ENCODE assay signal across 1 cellular context in the genomic region with DNA sequence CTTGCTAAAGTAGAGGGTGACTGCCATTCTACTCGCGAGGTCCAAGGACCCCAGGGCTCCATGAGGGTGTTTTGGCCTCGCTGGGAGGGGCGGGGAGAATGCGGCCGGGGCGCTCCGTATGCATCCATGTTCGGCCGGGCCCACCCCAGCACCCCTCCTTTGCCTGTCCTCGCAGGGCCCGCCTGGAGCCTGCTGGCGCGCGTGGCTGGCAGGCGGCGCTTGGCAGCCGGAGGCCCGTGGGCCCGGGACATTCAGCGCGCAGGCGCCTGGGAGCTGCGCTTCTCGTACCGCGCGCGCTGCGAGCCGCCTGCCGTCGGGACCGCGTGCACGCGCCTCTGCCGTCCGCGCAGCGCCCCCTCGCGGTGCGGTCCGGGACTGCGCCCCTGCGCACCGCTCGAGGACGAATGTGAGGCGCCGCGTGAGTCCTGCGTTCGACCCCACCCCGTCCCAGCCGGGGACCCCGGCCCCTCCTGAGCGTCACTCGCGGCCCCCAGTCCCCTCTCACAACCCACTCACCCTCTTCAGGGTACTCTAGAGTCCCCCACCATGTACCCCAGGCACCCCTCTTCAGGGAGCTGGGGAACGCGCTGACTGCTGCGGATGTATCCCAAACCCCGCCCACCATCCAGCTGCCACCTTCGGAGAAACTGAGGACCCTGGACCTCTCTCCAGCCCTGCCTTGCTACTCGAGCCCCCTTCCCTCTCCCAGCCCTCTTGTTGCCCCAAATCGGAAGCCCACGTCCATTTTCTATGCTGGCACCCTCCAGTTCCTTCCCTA.
TF ChIP-seq lines count a peak whose summit lies in the region.

No MANE protein-coding gene starts in this region.

TF ChIP-seq in A549, 52 proteins besides CTCF, POLR2A, EP300 and RAD21 (continued from another document):
- TF ChIP-seq REST (IDR thresholded peaks at IDR 0.05) (no peak), MAZ (IDR thresholded peaks at IDR 0.05; ENCODE audit: borderline replicate concordance, low read depth, low read length) (peak; percentile 80; the same call in 1 of the 2 replicates), BCL3 (IDR thresholded peaks at IDR 0.05) (no peak), GATA3 (IDR thresholded peaks at IDR 0.05; ENCODE audit: borderline replicate concordance) (no peak; the same call in 1 of the 2 replicates), RCOR1 (IDR thresholded peaks at IDR 0.05; ENCODE audit: low read depth, low read length) (no peak), MYC (IDR thresholded peaks at IDR 0.05; ENCODE audit: borderline replicate concordance, low read length) (peak; percentile 94), SREBF2 (IDR thresholded peaks at IDR 0.05) (no peak), HOXB5 (CRISPR knock-in tag; IDR thresholded peaks at IDR 0.05) (peak; percentile 95), MAFK (IDR thresholded peaks at IDR 0.05; ENCODE audit: partially characterized antibody) (no peak), HDAC2 (IDR thresholded peaks at IDR 0.05) (no peak), NPAS2 (CRISPR knock-in tag; IDR thresholded peaks at IDR 0.05; ENCODE audit: borderline replicate concordance) (peak; percentile 53; the same call in 1 of the 2 replicates), HOXA7 (CRISPR knock-in tag; IDR thresholded peaks at IDR 0.05) (no peak), TFCP2L1 (CRISPR knock-in tag; IDR thresholded peaks at IDR 0.05) (peak; percentile 51; the same call in 1 of the 2 replicates), ATOH8 (CRISPR knock-in tag; IDR thresholded peaks at IDR 0.05; ENCODE audit: low read depth) (peak; percentile 97), ZC3H11A (IDR thresholded peaks at IDR 0.05) (no peak), JUNB (IDR thresholded peaks at IDR 0.05) (no peak), KDM5A (IDR thresholded peaks at IDR 0.05) (no peak), NR3C1 (IDR thresholded peaks at IDR 0.05) (no peak), PBX3 (IDR thresholded peaks at IDR 0.05) (no peak), RARB (CRISPR knock-in tag; IDR thresholded peaks at IDR 0.05) (no peak), USF2 (IDR thresholded peaks at IDR 0.05) (no peak), ZSCAN20 (CRISPR knock-in tag; IDR thresholded peaks at IDR 0.05) (peak; percentile 76; the same call in 1 of the 2 replicates), HOXB13 (CRISPR knock-in tag; IDR thresholded peaks at IDR 0.05; ENCODE audit: low read depth) (peak; percentile 96), EHMT2 (IDR thresholded peaks at IDR 0.05; ENCODE audit: low read depth) (no peak), ZNF302 (CRISPR knock-in tag; IDR thresholded peaks at IDR 0.05) (no peak), EHF (CRISPR knock-in tag; IDR thresholded peaks at IDR 0.05) (peak; percentile 91), HMGXB4 (CRISPR knock-in tag; IDR thresholded peaks at IDR 0.05; ENCODE audit: borderline replicate concordance) (no peak), FOXS1 (CRISPR knock-in tag; IDR thresholded peaks at IDR 0.05) (peak; percentile 92), CEBPB (IDR thresholded peaks at IDR 0.05) (no peak), E2F6 (IDR thresholded peaks at IDR 0.05; ENCODE audit: borderline replicate concordance, low read depth) (peak; percentile 99), ELK1 (IDR thresholded peaks at IDR 0.05; ENCODE audit: low read depth, low read length) (no peak), HEYL (CRISPR knock-in tag; IDR thresholded peaks at IDR 0.05) (peak; percentile 73; the same call in 1 of the 2 replicates), TP53 (CRISPR knock-in tag; IDR thresholded peaks at IDR 0.05) (peak; percentile 93), CHD2 (IDR thresholded peaks at IDR 0.05; ENCODE audit: low read length, partially characterized antibody) (no peak), RNF2 (IDR thresholded peaks at IDR 0.05; ENCODE audit: borderline replicate concordance, low read depth) (no peak), KDM1A (IDR thresholded peaks at IDR 0.05; ENCODE audit: low read depth) (0 out of 2 replicates have a peak, but pooled peaks have one; percentile 28), JUN (IDR thresholded peaks at IDR 0.05) (0 out of 5 replicates have a peak, but pooled peaks of 1 of the 2 experiments have one; percentile 20), SMC3 (IDR thresholded peaks at IDR 0.05) (peak; percentile 65), POLR2AphosphoS2 (conservative IDR thresholded peaks at IDR 0.05; ENCODE audit: low read length) (no peak), CHD4 (IDR thresholded peaks at IDR 0.05; ENCODE audit: borderline replicate concordance) (no peak), FOSB (CRISPR knock-in tag; IDR thresholded peaks at IDR 0.05) (no peak), FOSL2 (IDR thresholded peaks at IDR 0.05) (no peak), FOSL2 (CRISPR knock-in tag; IDR thresholded peaks at IDR 0.05) (no peak), ZFP36 (IDR thresholded peaks at IDR 0.05; ENCODE audit: borderline replicate concordance, partially characterized antibody) (no peak), NFE2L2 (conservative IDR thresholded peaks at IDR 0.05; ENCODE audit: low read length) (no peak)
- TF ChIP-seq, protein P1, sequence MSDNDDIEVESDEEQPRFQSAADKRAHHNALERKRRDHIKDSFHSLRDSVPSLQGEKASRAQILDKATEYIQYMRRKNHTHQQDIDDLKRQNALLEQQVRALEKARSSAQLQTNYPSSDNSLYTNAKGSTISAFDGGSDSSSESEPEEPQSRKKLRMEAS (IDR thresholded peaks at IDR 0.05) = peak; percentile 99
